ENCODE assay signal across 18 cellular contexts in the genomic region with DNA sequence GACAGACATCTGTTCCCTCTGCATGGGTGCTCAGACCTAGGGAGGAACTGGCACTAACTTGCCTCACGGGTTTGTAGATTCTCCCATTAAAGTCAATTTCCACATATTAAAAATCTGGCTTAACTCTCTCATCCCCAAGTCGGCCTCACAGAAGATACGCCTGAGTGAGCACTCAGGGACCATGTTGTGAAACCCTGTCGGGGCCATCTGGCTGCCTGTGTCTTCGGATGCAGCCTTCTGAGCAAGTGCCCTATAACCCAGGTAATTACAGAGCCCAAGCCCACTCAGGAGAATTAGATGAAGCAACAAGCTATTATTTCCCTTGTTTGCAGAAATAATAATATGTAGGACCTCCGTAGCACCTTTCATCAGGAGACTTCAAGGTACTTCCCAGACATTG.
"Had no signal": no experiment of that assay in that cellular context is flagged by ENCODE, and none has a peak within 500 bp of the region (broad histone marks: within the 10 kb centered on the region; RNA-seq: fewer than 3 reads in every experiment).

No MANE protein-coding gene starts in this region.

- H3K9me3 ChIP-seq: adrenal gland, esophagus squamous epithelium, neutrophil, pancreas, sigmoid colon, spleen, thyroid gland had no signal

- H3K27ac ChIP-seq: adrenal gland, esophagus squamous epithelium, neutrophil, pancreas, spleen, thyroid gland, VCaP had no signal

- ATAC-seq: naive thymus-derived CD8-positive, alpha-beta T cell; pancreas; stimulated activated memory B cell treated with anti-CD40 and anti-IgM and Interleukin-4, amounts not matched to agents 10 μg/mL and 1 μg/mL and 100 μg/mL, for 72 hours had no signal

- H3K36me3 ChIP-seq: adrenal gland, esophagus squamous epithelium, neutrophil, pancreas, sigmoid colon, spleen, thyroid gland had no signal

- H3K27me3 ChIP-seq: adrenal gland, esophagus squamous epithelium, neutrophil, pancreas, sigmoid colon, spleen, thyroid gland had no signal

- DNase-seq: activated CD4-positive, alpha-beta T cell treated with anti-CD3 and anti-CD28 coated beads for 1 hour; activated CD4-positive, alpha-beta T cell treated with anti-CD3 and anti-CD28 coated beads, Interleukin-2, amount 50 U/mL, for 48 hours; activated gamma-delta T cell; adrenal gland; dermis blood vessel endothelial cell; effector memory CD4-positive, alpha-beta T cell; esophagus squamous epithelium; mesendoderm; naive thymus-derived CD8-positive, alpha-beta T cell; pancreas; sigmoid colon; spleen; stimulated activated CD4-positive, alpha-beta T cell treated with anti-CD3 and anti-CD28 coated beads, Interleukin-4, amount 100 ng/mL, for 4 hours; T-helper 2 cell; thyroid gland had no signal

- H3K4me3 ChIP-seq: adrenal gland, esophagus squamous epithelium, pancreas, sigmoid colon, spleen, thyroid gland had no signal

- H3K4me1 ChIP-seq: adrenal gland, esophagus squamous epithelium, pancreas, spleen, thyroid gland had no signal
